30 cellular contexts compared by ENCODE assay signal in the genomic region with DNA sequence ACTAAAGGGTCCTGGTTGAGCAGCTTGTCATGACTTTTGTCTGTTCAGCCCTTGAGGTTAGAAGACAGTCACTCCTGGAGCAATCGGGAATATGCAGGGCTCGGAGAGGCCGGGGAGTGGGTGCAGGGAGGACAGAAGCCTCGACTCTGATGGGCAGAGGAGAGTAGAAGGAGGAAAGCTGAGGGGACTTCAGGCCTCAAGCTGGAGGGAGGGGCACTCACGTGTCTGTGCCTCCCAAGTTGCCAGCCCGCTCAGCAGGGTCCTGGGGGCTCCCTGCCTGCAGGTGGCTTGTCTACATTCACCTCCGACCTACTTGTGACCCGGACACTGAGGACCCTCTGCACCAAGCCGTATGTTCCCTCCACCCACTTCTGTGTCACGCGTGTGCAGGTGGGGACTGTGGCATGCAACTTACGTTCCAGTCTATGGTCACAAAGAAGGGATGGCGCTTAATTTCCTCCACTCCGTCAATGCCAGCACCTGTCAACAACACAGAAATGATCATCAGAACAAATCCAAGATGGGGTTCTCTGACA.
"Had no signal": no experiment of that assay in that cellular context is flagged by ENCODE, and none has a peak within 500 bp of the region (broad histone marks: within the 10 kb centered on the region; RNA-seq: fewer than 3 reads in every experiment).

No MANE protein-coding gene starts in this region.

- H3K4me3 Mint-ChIP-seq: dendritic cell treated with granulocyte-macrophage colony-stimulating factor and Interleukin-4, amounts not matched to agents 40 ng/mL and 50 ng/mL, for 4 days; endodermal cell; immature natural killer cell; memory B cell; mesothelial cell of epicardium; naive B cell; natural killer cell treated with Interleukin-12 subunit alpha and Interleukin-12 subunit beta and Interleukin-15 and Interleukin-18, amount 100 ng/mL, for 72 hours; neural crest cell; stimulated activated memory B cell treated with anti-CD40 and anti-IgM and Interleukin-4, amounts not matched to agents 10 μg/mL and 1 μg/mL and 100 μg/mL, for 72 hours had no signal

- H3K27me3 ChIP-seq: colonic mucosa, gastroesophageal sphincter, heart right ventricle, right atrium auricular region, sigmoid colon, testis, tibial artery, upper lobe of left lung had no signal

- H3K27ac Mint-ChIP-seq: dendritic cell treated with granulocyte-macrophage colony-stimulating factor and Interleukin-4, amounts not matched to agents 40 ng/mL and 50 ng/mL, for 4 days; immature natural killer cell; memory B cell; mesothelial cell of epicardium; natural killer cell treated with Interleukin-12 subunit alpha and Interleukin-12 subunit beta and Interleukin-15 and Interleukin-18, amount 100 ng/mL, for 72 hours; stimulated activated memory B cell treated with anti-CD40 and anti-IgM and Interleukin-4, amounts not matched to agents 10 μg/mL and 1 μg/mL and 100 μg/mL, for 72 hours had no signal

- H3K4me1 ChIP-seq: colonic mucosa, heart right ventricle, prostate gland, right atrium auricular region, testis had no signal

- ATAC-seq: gastroesophageal sphincter; heart right ventricle; left ventricle myocardium superior; mucosa of descending colon; natural killer cell treated with Interleukin-12 subunit alpha and Interleukin-12 subunit beta and Interleukin-15 and Interleukin-18, amount 100 ng/mL, for 72 hours; stimulated activated memory B cell treated with anti-CD40 and anti-IgM and Interleukin-4, amounts not matched to agents 10 μg/mL and 1 μg/mL and 100 μg/mL, for 72 hours; stimulated activated naive CD8-positive, alpha-beta T cell treated with anti-CD3 and anti-CD28 coated beads, Interleukin-15, Interleukin-2, amounts not matched to agents 100 U/mL and 50 U/mL, for 24 hours had no signal

- H3K27ac ChIP-seq: colonic mucosa, epithelial cell of prostate, gastroesophageal sphincter, heart right ventricle, lower lobe of right lung, prostate gland, right atrium auricular region, sigmoid colon, testis, tibial artery had no signal

- DNase-seq: colonic mucosa; effector CD8-positive, alpha-beta T cell; endodermal cell; foreskin fibroblast; heart right ventricle; hypothalamus; immature natural killer cell; islet precursor cell; left ventricle myocardium superior; lower lobe of right lung; mucosa of descending colon; naive B cell; sigmoid colon; stimulated activated CD4-positive, alpha-beta T cell treated with anti-CD3 and anti-CD28 coated beads, Interleukin-4, amount 100 ng/mL, for 4 hours; stimulated activated naive CD8-positive, alpha-beta T cell treated with anti-CD3 and anti-CD28 coated beads, Interleukin-15, Interleukin-2, amounts not matched to agents 100 U/mL and 50 U/mL, for 24 hours; substantia nigra; testis had no signal

- H3K4me1 Mint-ChIP-seq: neural crest cell; stimulated activated memory B cell treated with anti-CD40 and anti-IgM and Interleukin-4, amounts not matched to agents 10 μg/mL and 1 μg/mL and 100 μg/mL, for 72 hours had no signal

- H3K36me3 Mint-ChIP-seq: mesothelial cell of epicardium; natural killer cell treated with Interleukin-12 subunit alpha and Interleukin-12 subunit beta and Interleukin-15 and Interleukin-18, amount 100 ng/mL, for 72 hours had no signal

- FAIRE-seq: urothelium cell line had no signal

- H3K27me3 Mint-ChIP-seq: dendritic cell treated with granulocyte-macrophage colony-stimulating factor and Interleukin-4, amounts not matched to agents 40 ng/mL and 50 ng/mL, for 4 days; stimulated activated memory B cell treated with anti-CD40 and anti-IgM and Interleukin-4, amounts not matched to agents 10 μg/mL and 1 μg/mL and 100 μg/mL, for 72 hours had no signal

- H3K4me3 ChIP-seq: colonic mucosa, gastroesophageal sphincter, heart right ventricle, lower lobe of right lung, mucosa of descending colon, prostate gland, right atrium auricular region, sigmoid colon, testis, tibial artery, upper lobe of left lung had no signal

- H3K9me3 ChIP-seq: colonic mucosa, gastroesophageal sphincter, heart right ventricle, lower lobe of right lung, mucosa of descending colon, prostate gland, right atrium auricular region, sigmoid colon, testis, tibial artery, upper lobe of left lung had no signal

- H3K9me3 Mint-ChIP-seq: dendritic cell treated with granulocyte-macrophage colony-stimulating factor and Interleukin-4, amounts not matched to agents 40 ng/mL and 50 ng/mL, for 4 days; endodermal cell; immature natural killer cell; memory B cell; mesothelial cell of epicardium; naive B cell; natural killer cell treated with Interleukin-12 subunit alpha and Interleukin-12 subunit beta and Interleukin-15 and Interleukin-18, amount 100 ng/mL, for 72 hours; neural crest cell; stimulated activated memory B cell treated with anti-CD40 and anti-IgM and Interleukin-4, amounts not matched to agents 10 μg/mL and 1 μg/mL and 100 μg/mL, for 72 hours had no signal

- H3K36me3 ChIP-seq: colonic mucosa, prostate gland had no signal
